12 cellular contexts compared by ENCODE assay signal in the genomic region with DNA sequence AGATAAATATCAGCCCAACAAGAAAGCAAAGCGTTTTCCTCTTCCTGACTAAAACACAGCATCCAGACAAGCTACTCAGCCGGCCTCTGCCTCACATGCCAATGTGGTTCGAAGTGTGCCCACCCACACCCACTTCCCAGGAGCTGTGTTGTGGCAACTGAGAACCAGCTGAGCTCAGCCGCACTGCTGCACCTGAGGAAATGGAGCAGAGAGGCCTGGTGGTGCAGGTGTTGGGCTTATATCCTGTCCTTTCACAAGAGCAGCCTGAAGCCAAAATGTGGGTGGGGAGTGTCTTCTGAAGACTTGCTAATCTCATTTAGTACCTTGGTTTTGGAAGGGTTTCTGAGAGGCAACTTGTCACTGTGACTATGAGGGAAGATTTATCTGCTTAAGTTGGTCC. TPM values are rescaled to one million over a fixed set of nuclear protein-coding genes. Genes with fewer than 3 reads are reported as not detected.
DNase-seq lines count a peak whose midpoint lies in the region; ATAC-seq lines count a peak whose summit lies in the region.
"Had no signal": no experiment of that assay in that cellular context is flagged by ENCODE, and none has a peak within 500 bp of the region (broad histone marks: within the 10 kb centered on the region; RNA-seq: fewer than 3 reads in every experiment).

No MANE protein-coding gene starts in this region.

- ATAC-seq in T-helper 17 cell (peak; percentile 61), HG03432 (IDR thresholded peaks at IDR 0.05; ENCODE audit: unreplicated experiment) (no peak), left colon (no peak)
- peak; percentile 87 for ATAC-seq in central memory CD8-positive, alpha-beta T cell (replicated peaks; ENCODE audit: extremely low read depth, poor library complexity, severe bottlenecking)

- DNase-seq in T-helper 17 cell: no peak
- peak; percentile 31 for DNase-seq in activated T-cell treated with anti-CD3 and anti-CD28 coated beads, Interleukin-2, amount 50 U/mL, for 1 hour
- DNase-seq in central memory CD8-positive, alpha-beta T cell (ENCODE audit: low spot score in 2 of 2): peak; percentile 17 to 49
- DNase-seq in stimulated activated naive CD4-positive, alpha-beta T cell treated with Interleukin-2 at 50 U/mL for 16 hours (lab: John Stamatoyannopoulos, UW): peak; percentile 5
- no peak for DNase-seq in left colon
- DNase-seq in A172 (ENCODE audit: low spot score): no peak
- DNase-seq: kidney, NCI-H187 treated with DMSO at 0.1 percent for 48 hours had no signal

- H3K36me3 Mint-ChIP-seq in T-helper 17 cell (ENCODE audit: low read depth): no peaks in the 10 kb centered on the region
- peaks cover 4% of the 10 kb centered on the region for H3K36me3 Mint-ChIP-seq in central memory CD8-positive, alpha-beta T cell (ENCODE audit: insufficient read depth)
- H3K36me3 Mint-ChIP-seq: CD14-positive monocyte had no signal

- H3K9me3 ChIP-seq in T-helper 17 cell (ENCODE audit: control insufficient read depth, low read length, poor library complexity, severe bottlenecking): no peaks in the 10 kb centered on the region

- H3K27me3 Mint-ChIP-seq in T-helper 17 cell: no peaks in the 10 kb centered on the region
- peaks cover 7% of the 10 kb centered on the region for H3K27me3 Mint-ChIP-seq in central memory CD8-positive, alpha-beta T cell
- H3K27me3 Mint-ChIP-seq: stimulated activated naive CD8-positive, alpha-beta T cell treated with anti-CD3 and anti-CD28 coated beads, Interleukin-15, Interleukin-2, amounts not matched to agents 100 ng/mL and 50 ng/mL, for 24 hours had no signal

- H3K4me1 Mint-ChIP-seq in T-helper 17 cell: peaks cover 16% of the 10 kb centered on the region
- peaks cover 23% of the 10 kb centered on the region for H3K4me1 Mint-ChIP-seq in central memory CD8-positive, alpha-beta T cell
- H3K4me1 Mint-ChIP-seq: CD14-positive monocyte had no signal

- intact Hi-C loops in left colon (cut with DNase I, micrococcal nuclease): no loop called here

- H3K4me3 Mint-ChIP-seq in T-helper 17 cell: peak overlapping the region; percentile 5
- H3K4me3 Mint-ChIP-seq in central memory CD8-positive, alpha-beta T cell: peak overlapping the region; percentile 3
- H3K4me3 Mint-ChIP-seq: CD14-positive monocyte; stimulated activated naive CD8-positive, alpha-beta T cell treated with anti-CD3 and anti-CD28 coated beads, Interleukin-15, Interleukin-2, amounts not matched to agents 100 ng/mL and 50 ng/mL, for 24 hours had no signal

- no peaks in the 10 kb centered on the region for H3K9me3 Mint-ChIP-seq in central memory CD8-positive, alpha-beta T cell
- H3K9me3 Mint-ChIP-seq: stimulated activated naive CD8-positive, alpha-beta T cell treated with anti-CD3 and anti-CD28 coated beads, Interleukin-15, Interleukin-2, amounts not matched to agents 100 ng/mL and 50 ng/mL, for 24 hours had no signal

- H3K27ac Mint-ChIP-seq in T-helper 17 cell: no peak overlapping the region
- no peak overlapping the region for H3K27ac Mint-ChIP-seq in central memory CD8-positive, alpha-beta T cell (ENCODE audit: low read depth)
- H3K27ac Mint-ChIP-seq: CD14-positive monocyte; stimulated activated naive CD8-positive, alpha-beta T cell treated with anti-CD3 and anti-CD28 coated beads, Interleukin-15, Interleukin-2, amounts not matched to agents 100 ng/mL and 50 ng/mL, for 24 hours had no signal

RNA-seq across cellular contexts. Expression of a gene that starts 23.0 kb away (rescaled TPM):
- total RNA-seq in T-helper 17 cell: not detected
- total RNA-seq in left colon: 10 to 100 TPM; 58.5 to 89.0 TPM
- not detected in 2 replicates for total RNA-seq in A172 (2014; rRNA removed; shearing (Covaris generic))
- total RNA-seq: cardiac muscle cell, kidney had no signal

RNA-seq across cellular contexts. Expression of a gene that starts 42.4 kb away (rescaled TPM):
- total RNA-seq in T-helper 17 cell (100 to 1,000 TPM in 1 of 2 donors, 10 to 100 TPM in 1; 87.0 to 100 TPM), left colon (1 to 10 TPM in 1 of 2 donors, not detected in 1; 1.3 TPM)
- total RNA-seq in A172 (2014; rRNA removed; shearing (Covaris generic)): not detected in 2 replicates
- total RNA-seq: cardiac muscle cell had no signal

Comparison
In these comparisons a context has a peak if more than half of its experiments do, and no peak if none do; other contexts are left out.
1. ATAC-seq: peak in T-helper 17 cell (single experiment) and central memory CD8-positive, alpha-beta T cell (single experiment); none in HG03432 (single experiment) and left colon (single experiment).
2. DNase-seq: peak in activated T-cell treated with anti-CD3 and anti-CD28 coated beads, Interleukin-2, amount 50 U/mL, for 1 hour (single experiment), central memory CD8-positive, alpha-beta T cell (2 of 2) and stimulated activated naive CD4-positive, alpha-beta T cell treated with Interleukin-2 at 50 U/mL for 16 hours (single experiment); none in T-helper 17 cell (0 of 3), left colon (0 of 2) and A172 (single experiment).
3. RNA of a gene that starts 23.0 kb away (total RNA-seq): 58.5 to 89.0 TPM in left colon; not detected in T-helper 17 cell and not detected in A172; every median in the first group is over 10 times any median in the second.
4. RNA of a gene that starts 42.4 kb away (total RNA-seq): 87.0 to 100 TPM in T-helper 17 cell; 1.3 TPM in left colon and not detected in A172; every median in the first group is over 10 times any median in the second.